Comparison of ENCODE assay signal across 10 cellular contexts in the genomic region with DNA sequence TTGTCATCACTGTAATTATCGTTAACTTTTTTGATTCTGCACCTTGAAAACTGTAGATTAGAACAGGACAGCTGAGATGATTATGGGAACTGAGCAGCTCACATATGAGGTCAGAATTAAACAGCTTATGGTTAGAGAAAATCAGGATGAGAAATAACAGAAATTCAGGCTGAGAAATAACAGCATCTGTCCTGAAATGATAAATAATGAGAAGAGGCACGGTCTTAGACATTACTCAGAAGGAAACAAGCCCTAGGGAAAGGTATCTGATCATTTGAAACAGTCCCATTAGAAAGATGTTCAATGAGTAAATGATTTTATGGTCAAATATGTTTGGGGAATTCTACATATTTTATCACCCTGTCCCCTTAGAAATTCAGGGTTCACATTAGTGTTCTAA.
"Had no signal": no experiment of that assay in that cellular context is flagged by ENCODE, and none has a peak within 500 bp of the region (broad histone marks: within the 10 kb centered on the region; RNA-seq: fewer than 3 reads in every experiment).

No MANE protein-coding gene starts in this region.

- H3K27ac ChIP-seq: HL-60, KMS-11 had no signal

- DNase-seq: H9, HCEC 1CT, Karpas-422, KBM-7 had no signal

- H3K4me3 ChIP-seq: GM23338 had no signal

- H3K27me3 Mint-ChIP-seq: IgD-negative memory B cell had no signal

- H3K36me3 Mint-ChIP-seq: IgD-negative memory B cell had no signal

- ATAC-seq: GM23338, HepG2 had no signal

- H3K27ac Mint-ChIP-seq: GM23338, H9, IgD-negative memory B cell had no signal

- H3K9me3 Mint-ChIP-seq: GM23338, H9, IgD-negative memory B cell had no signal

- H3K4me3 Mint-ChIP-seq: GM23338, H9, IgD-negative memory B cell had no signal

- H3K4me1 Mint-ChIP-seq: GM23338 had no signal

- FAIRE-seq: H1, HepG2 had no signal
